ENCODE assay signal across 8 cellular contexts in genomic region chr11:69131644-69132300, GRCh38. TPM values are rescaled to one million over a fixed set of nuclear protein-coding genes. Genes with fewer than 3 reads are reported as not detected.
DNase-seq lines count a peak whose midpoint lies in the region; ATAC-seq and TF ChIP-seq lines count a peak whose summit lies in the region.

No MANE protein-coding gene starts in this region.

- H3K36me3 ChIP-seq in H7 (replicated peaks; ENCODE audit: control insufficient read depth, insufficient read depth, low read length) (no peaks in the 10 kb centered on the region), RWPE2 (ENCODE audit: low read depth) (no peaks in the 10 kb centered on the region), osteoblast (ENCODE audit: insufficient read depth, low read length) (no peaks in the 10 kb centered on the region)

- peak overlapping the region; percentile 41 for H3K4me2 ChIP-seq in osteoblast (ENCODE audit: insufficient read depth, low read length)

- no peaks in the 10 kb centered on the region for H3K79me2 ChIP-seq in osteoblast (ENCODE audit: insufficient read depth, low read length)

- H3K27ac ChIP-seq in RWPE2 (ENCODE audit: poor library complexity, severe bottlenecking) (no peak overlapping the region), osteoblast (ENCODE audit: low read depth, low read length) (no peak overlapping the region)

- no peaks in the 10 kb centered on the region for H3K9me3 ChIP-seq in RWPE2 (ENCODE audit: severe bottlenecking)
- peaks cover 8% of the 10 kb centered on the region for H3K9me3 ChIP-seq in osteoblast (ENCODE audit: low read depth, low read length)

- DNase-seq in ACHN (peak; percentile 73), H7 (peak; percentile 91), RWPE2 (ENCODE audit: low spot score) (no peak), fibroblast of the conjunctiva (ENCODE audit: low read depth) (peak; percentile 42), osteoblast (ENCODE audit: insufficient read length, low spot score, missing footprints) (peak; percentile 92)
- no peak for DNase-seq in activated CD8-positive, alpha-beta memory T cell treated with anti-CD3 and anti-CD28 coated beads, Interleukin-2, amount 50 U/mL, for 4 hours

- peak; percentile 91 for ATAC-seq in RWPE2 (ENCODE audit: low read depth)
- ATAC-seq in GM19463 (IDR thresholded peaks at IDR 0.05; ENCODE audit: unreplicated experiment), result no peak
- ATAC-seq in HG02571 (IDR thresholded peaks at IDR 0.05; ENCODE audit: unreplicated experiment), result no peak

- H3K4me3 ChIP-seq in H7 (ENCODE audit: insufficient read depth, low read depth, low read length), result no peak overlapping the region
- no peak overlapping the region for H3K4me3 ChIP-seq in RWPE2 (ENCODE audit: severe bottlenecking)
- H3K4me3 ChIP-seq in osteoblast (ENCODE audit: insufficient read depth, low read length), result no peak overlapping the region

- H3K4me1 ChIP-seq in RWPE2 (ENCODE audit: insufficient read depth, poor library complexity, severe bottlenecking) (no peaks in the 10 kb centered on the region), osteoblast (ENCODE audit: insufficient read depth, low read length) (no peaks in the 10 kb centered on the region)

- H2AFZ ChIP-seq in osteoblast (ENCODE audit: low read length), result peak overlapping the region; percentile 74

- no peaks in the 10 kb centered on the region for H4K20me1 ChIP-seq in osteoblast (ENCODE audit: insufficient read depth, low read length)

- H3K27me3 ChIP-seq in H7 (ENCODE audit: control insufficient read depth, insufficient read depth, low read length), result no peaks in the 10 kb centered on the region
- H3K27me3 ChIP-seq in RWPE2 (ENCODE audit: insufficient read depth, poor library complexity, severe bottlenecking), result no peaks in the 10 kb centered on the region
- no peaks in the 10 kb centered on the region for H3K27me3 ChIP-seq in osteoblast (ENCODE audit: insufficient read depth, low read length)

- in situ Hi-C loops in ACHN (cut with HindIII; ENCODE audit: low pct_ligation_motif_present, low pct_unique_long_range_greater_than_20kb, low sequenced_read_pairs), result no loop called here

- TF ChIP-seq CTCF in RWPE2 (IDR thresholded peaks at IDR 0.05; ENCODE audit: poor library complexity, severe bottlenecking), result peak; percentile 90
- peak; percentile 79 for TF ChIP-seq CTCF in osteoblast (IDR thresholded peaks at IDR 0.05; ENCODE audit: extremely low read depth, low read depth, low read length)

RNA-seq across cellular contexts. Expression of gene SMIM38, which starts 24.0 kb away (rescaled TPM):
- 0.28 and 0.67 TPM in 2 replicates for total RNA-seq in H7 (2014; rRNA removed; shearing (Covaris generic))
- under 0.01 and 0.29 TPM in 2 replicates for total RNA-seq in osteoblast

Comparison
In these comparisons a context has a peak if more than half of its experiments do, and no peak if none do; other contexts are left out.
1. DNase-seq: peak in ACHN (single experiment), H7 (single experiment), fibroblast of the conjunctiva (single experiment) and osteoblast (single experiment); none in RWPE2 (single experiment) and activated CD8-positive, alpha-beta memory T cell treated with anti-CD3 and anti-CD28 coated beads, Interleukin-2, amount 50 U/mL, for 4 hours (single experiment).